1 cellular context compared by ENCODE assay signal in genomic region chr2:218406209-218406948, GRCh38.
TF ChIP-seq lines count a peak whose summit lies in the region.

No MANE protein-coding gene starts in this region.

TF ChIP-seq in HepG2, 621 proteins besides CTCF, POLR2A, EP300 and RAD21 (continued from another document and continues in another):
- TF ChIP-seq ZNF407 (CRISPR knock-in tag; IDR thresholded peaks at IDR 0.05; ENCODE audit: not compliant biosample characterization) (no peak), NKX3-1 (CRISPR knock-in tag; IDR thresholded peaks at IDR 0.05) (peak; percentile 50), ZBTB3 (CRISPR knock-in tag; IDR thresholded peaks at IDR 0.05; ENCODE audit: borderline replicate concordance, low read depth) (no peak; the same call in 1 of the 2 replicates), NAIF1 (CRISPR knock-in tag; IDR thresholded peaks at IDR 0.05; ENCODE audit: borderline replicate concordance) (no peak), MATR3 (CRISPR knock-in tag; IDR thresholded peaks at IDR 0.05) (no peak), ZNF546 (CRISPR knock-in tag; conservative IDR thresholded peaks at IDR 0.05) (no peak), KLF9 (CRISPR knock-in tag; IDR thresholded peaks at IDR 0.05; ENCODE audit: low read depth) (0 out of 2 replicates have a peak, but pooled peaks have one; percentile 12), SMC3 (IDR thresholded peaks at IDR 0.05; ENCODE audit: low read length) (peak; percentile 51; the same call in 1 of the 2 replicates), NFIB (CRISPR knock-in tag; IDR thresholded peaks at IDR 0.05; ENCODE audit: borderline replicate concordance) (no peak), ZNF768 (CRISPR knock-in tag; IDR thresholded peaks at IDR 0.05) (peak; percentile 76; the same call in 1 of the 2 replicates), CREB1 (IDR thresholded peaks at IDR 0.05) (0 out of 2 replicates have a peak, but pooled peaks have one; percentile 11), CREB1 (CRISPR knock-in tag; IDR thresholded peaks at IDR 0.05) (no peak), ZNF891 (CRISPR knock-in tag; IDR thresholded peaks at IDR 0.05) (peak; percentile 48; the same call in 1 of the 2 replicates), ZNF580 (CRISPR knock-in tag; IDR thresholded peaks at IDR 0.05; ENCODE audit: borderline replicate concordance, low read depth) (peak; percentile 33), CEBPG (CRISPR knock-in tag; IDR thresholded peaks at IDR 0.05) (peak; percentile 64), ZNF878 (CRISPR knock-in tag; IDR thresholded peaks at IDR 0.05) (peak; percentile 41; the same call in 1 of the 2 replicates), DBP (CRISPR knock-in tag; IDR thresholded peaks at IDR 0.05; ENCODE audit: not compliant biosample characterization) (no peak), ZNF318 (CRISPR knock-in tag; IDR thresholded peaks at IDR 0.05) (no peak), PHF20 (CRISPR knock-in tag; IDR thresholded peaks at IDR 0.05) (peak; percentile 73), ZGPAT (CRISPR knock-in tag; IDR thresholded peaks at IDR 0.05) (peak; percentile 79), HNF1B (CRISPR knock-in tag; IDR thresholded peaks at IDR 0.05) (peak; percentile 68), HOXA9 (CRISPR knock-in tag; IDR thresholded peaks at IDR 0.05; ENCODE audit: borderline replicate concordance) (no peak), SOX13 (IDR thresholded peaks at IDR 0.05) (no peak), SOX13 (CRISPR knock-in tag; conservative IDR thresholded peaks at IDR 0.05 in 1 of 2, IDR thresholded peaks at IDR 0.05 in 1 of 2) (peak in 1 of 2 experiments; percentile 58; a peak in 2 of 4 replicates), MED1 (CRISPR knock-in tag; IDR thresholded peaks at IDR 0.05) (peak; percentile 85), RXRA (CRISPR knock-in tag; IDR thresholded peaks at IDR 0.05) (peak; percentile 84), REXO4 (CRISPR knock-in tag; IDR thresholded peaks at IDR 0.05; ENCODE audit: borderline replicate concordance) (no peak), PRDM15 (CRISPR knock-in tag; IDR thresholded peaks at IDR 0.05) (0 out of 2 replicates have a peak, but pooled peaks have one; percentile 35), GABPB1 (CRISPR knock-in tag; IDR thresholded peaks at IDR 0.05) (peak; percentile 90), THYN1 (CRISPR knock-in tag; IDR thresholded peaks at IDR 0.05; ENCODE audit: borderline replicate concordance, low read depth) (no peak; the same call in 1 of the 2 replicates), ZNF160 (CRISPR knock-in tag; IDR thresholded peaks at IDR 0.05) (peak; percentile 68; the same call in 1 of the 2 replicates), MED8 (CRISPR knock-in tag; IDR thresholded peaks at IDR 0.05; ENCODE audit: insufficient replicate concordance) (peak; percentile 77), SP140L (CRISPR knock-in tag; IDR thresholded peaks at IDR 0.05; ENCODE audit: borderline replicate concordance) (peak; percentile 94)
